In genomic region chr3:177789500-177789899, GRCh38 we compare ENCODE assay signal across 19 cellular contexts.
"Had no signal": no experiment of that assay in that cellular context is flagged by ENCODE, and none has a peak within 500 bp of the region (broad histone marks: within the 10 kb centered on the region; RNA-seq: fewer than 3 reads in every experiment).

No MANE protein-coding gene starts in this region.

- ATAC-seq: activated CD4-positive, alpha-beta T cell treated with anti-CD3 and anti-CD28 coated beads for 36 hours; activated T-cell treated with anti-CD3 and anti-CD28 coated beads, Interleukin-2, amount 50 U/mL, for 4 hours; gastroesophageal sphincter; heart right ventricle; left lung; stimulated activated naive CD8-positive, alpha-beta T cell treated with anti-CD3 and anti-CD28 coated beads, Interleukin-15, Interleukin-2, amounts not matched to agents 100 U/mL and 50 U/mL, for 24 hours; T-helper 17 cell had no signal

- DNase-seq: activated CD4-positive, alpha-beta memory T cell treated with anti-CD3 and anti-CD28 coated beads for 36 hours; activated CD4-positive, alpha-beta T cell treated with anti-CD3 and anti-CD28 coated beads for 36 hours; activated effector memory CD4-positive, alpha-beta T cell treated with anti-CD3 and anti-CD28 coated beads, Interleukin-2, amount 50 U/mL, for 16 hours; activated T-cell treated with anti-CD3 and anti-CD28 coated beads, Interleukin-2, amount 50 U/mL, for 4 hours; adrenal gland; caudate nucleus; erythroblast; heart right ventricle; left lung; ovary; retina; stimulated activated CD4-positive, alpha-beta T cell treated with anti-CD3 and anti-CD28 coated beads, Interleukin-15, amount 100 ng/mL, for 24 hours; stimulated activated CD4-positive, alpha-beta T cell treated with anti-CD3 and anti-CD28 coated beads, Interleukin-4, amount 100 ng/mL, for 4 hours; stimulated activated CD8-positive, alpha-beta memory T cell treated with anti-CD3 and anti-CD28 coated beads, Interleukin-4, amount 100 ng/mL, for 48 hours; stimulated activated naive CD8-positive, alpha-beta T cell treated with anti-CD3 and anti-CD28 coated beads, Interleukin-15, Interleukin-2, amounts not matched to agents 100 U/mL and 50 U/mL, for 24 hours; T-helper 17 cell; upper lobe of left lung had no signal

- H3K4me3 Mint-ChIP-seq: activated CD4-positive, alpha-beta memory T cell treated with anti-CD3 and anti-CD28 coated beads for 36 hours; activated CD4-positive, alpha-beta T cell treated with anti-CD3 and anti-CD28 coated beads for 36 hours; activated naive CD4-positive, alpha-beta T cell treated with anti-CD3 and anti-CD28 coated beads, Interleukin-2, amount 50 U/mL, for 24 hours; activated T-cell treated with anti-CD3 and anti-CD28 coated beads, Interleukin-2, amount 50 U/mL, for 4 hours; T-helper 17 cell had no signal

- H3K27me3 Mint-ChIP-seq: activated CD4-positive, alpha-beta memory T cell treated with anti-CD3 and anti-CD28 coated beads for 36 hours; activated CD4-positive, alpha-beta T cell treated with anti-CD3 and anti-CD28 coated beads for 36 hours; activated naive CD4-positive, alpha-beta T cell treated with anti-CD3 and anti-CD28 coated beads, Interleukin-2, amount 50 U/mL, for 24 hours had no signal

- H3K36me3 Mint-ChIP-seq: activated CD4-positive, alpha-beta memory T cell treated with anti-CD3 and anti-CD28 coated beads for 36 hours; activated naive CD4-positive, alpha-beta T cell treated with anti-CD3 and anti-CD28 coated beads, Interleukin-2, amount 50 U/mL, for 24 hours had no signal

- H3K4me1 ChIP-seq: gastroesophageal sphincter, left lung, upper lobe of left lung had no signal

- H3K9me3 Mint-ChIP-seq: activated CD4-positive, alpha-beta memory T cell treated with anti-CD3 and anti-CD28 coated beads for 36 hours; activated T-cell treated with anti-CD3 and anti-CD28 coated beads, Interleukin-2, amount 50 U/mL, for 4 hours had no signal

- H3K27ac Mint-ChIP-seq: activated CD4-positive, alpha-beta memory T cell treated with anti-CD3 and anti-CD28 coated beads for 36 hours; activated CD4-positive, alpha-beta T cell treated with anti-CD3 and anti-CD28 coated beads for 36 hours; T-helper 17 cell had no signal

- H3K27me3 ChIP-seq: adrenal gland, gastroesophageal sphincter, heart right ventricle, left lung, ovary, upper lobe of left lung had no signal

- H3K4me3 ChIP-seq: adrenal gland, gastroesophageal sphincter, heart right ventricle, left lung, ovary, upper lobe of left lung had no signal

- H3K27ac ChIP-seq: adrenal gland, gastroesophageal sphincter, heart right ventricle, left lung, ovary, upper lobe of left lung had no signal

- H3K9me3 ChIP-seq: adrenal gland, gastroesophageal sphincter, heart right ventricle, left lung, ovary, upper lobe of left lung had no signal

- H3K36me3 ChIP-seq: adrenal gland, gastroesophageal sphincter, heart right ventricle, left lung, ovary, upper lobe of left lung had no signal

- H3K4me1 Mint-ChIP-seq: T-helper 17 cell had no signal
